Comparison of ENCODE assay signal across 8 cellular contexts in the genomic region with DNA sequence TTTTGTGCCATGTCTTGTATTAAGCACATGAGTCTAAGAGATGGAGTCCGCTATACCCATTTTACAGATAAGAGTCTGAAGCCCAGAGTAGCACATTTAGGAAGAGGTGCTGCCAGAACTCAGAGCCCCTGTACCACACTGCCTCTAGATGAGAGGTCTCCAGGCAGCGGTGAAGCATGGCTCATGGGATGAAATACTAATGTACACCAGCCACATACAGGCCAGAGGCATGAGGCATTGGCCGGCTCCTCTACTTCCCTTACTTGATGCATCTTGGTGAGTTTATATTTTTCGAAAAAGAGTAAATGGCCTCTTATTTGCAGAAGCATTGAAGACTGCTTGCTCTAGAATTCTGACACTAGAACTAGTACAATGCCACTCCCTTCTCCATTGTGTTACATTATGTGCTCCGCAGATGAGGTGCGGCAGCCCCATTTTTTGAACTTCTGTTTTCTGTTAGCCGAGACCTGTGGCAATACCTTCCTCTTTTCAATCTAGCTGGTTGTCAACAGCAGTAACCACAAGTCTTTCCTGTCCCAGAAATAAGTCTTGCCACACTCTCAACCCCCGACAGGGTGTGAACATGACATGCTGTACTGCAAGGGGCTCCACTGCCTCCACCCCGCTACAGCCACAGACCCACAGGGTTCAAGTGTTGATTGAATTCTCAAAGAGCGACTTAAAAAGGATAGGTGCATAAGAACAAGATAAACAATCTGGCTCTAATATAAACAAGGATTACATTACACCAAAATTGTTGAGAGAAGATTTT.
DNase-seq lines count a peak whose midpoint lies in the region; ATAC-seq and TF ChIP-seq lines count a peak whose summit lies in the region.

No MANE protein-coding gene starts in this region.

- no peak overlapping the region for H3K4me2 ChIP-seq in osteoblast (ENCODE audit: insufficient read depth, low read length)

- no peaks in the 10 kb centered on the region for H3K4me1 ChIP-seq in osteoblast (ENCODE audit: insufficient read depth, low read length)

- TF ChIP-seq CTCF in nephron (IDR thresholded peaks at IDR 0.05; ENCODE audit: unreplicated experiment in 3 of 3) (no peak), osteoblast (IDR thresholded peaks at IDR 0.05; ENCODE audit: extremely low read depth, low read depth, low read length) (no peak), glutamatergic neuron (IDR thresholded peaks at IDR 0.05; ENCODE audit: partially characterized antibody, unreplicated experiment) (no peak)

- no peaks in the 10 kb centered on the region for H3K79me2 ChIP-seq in osteoblast (ENCODE audit: insufficient read depth, low read length)

- no peak overlapping the region for H3K4me3 Mint-ChIP-seq in T-cell
- H3K4me3 Mint-ChIP-seq in nephron = peak overlapping the region in 2 of 3 experiments; percentile 34 to 56
- H3K4me3 Mint-ChIP-seq in glutamatergic neuron (ENCODE audit: unreplicated experiment) = no peak overlapping the region

- no peaks in the 10 kb centered on the region for H4K20me1 ChIP-seq in osteoblast (ENCODE audit: insufficient read depth, low read length)

- H3K36me3 Mint-ChIP-seq in T-cell (peaks cover 5% of the 10 kb centered on the region), nephron (ENCODE audit: low read depth) (peaks cover 7% of the 10 kb centered on the region), glutamatergic neuron (ENCODE audit: unreplicated experiment) (no peaks in the 10 kb centered on the region)

- ATAC-seq in GM18867 (IDR thresholded peaks at IDR 0.05; ENCODE audit: unreplicated experiment) (peak; percentile 78), HG02981 (IDR thresholded peaks at IDR 0.05; ENCODE audit: unreplicated experiment) (peak; percentile 51), T-cell (replicated peaks in 1 of 4) (peak; percentile 63 to 79 (median 78))

- H3K27me3 Mint-ChIP-seq in T-cell (no peaks in the 10 kb centered on the region), nephron (ENCODE audit: low read depth) (peaks cover 30% of the 10 kb centered on the region), glutamatergic neuron (ENCODE audit: unreplicated experiment) (peaks cover 5% of the 10 kb centered on the region)

- H3K27ac Mint-ChIP-seq in T-cell = peak overlapping the region; percentile 97 to 98
- H3K27ac Mint-ChIP-seq in nephron = no peak overlapping the region
- no peak overlapping the region for H3K27ac Mint-ChIP-seq in glutamatergic neuron (ENCODE audit: unreplicated experiment)

- H3K4me3 ChIP-seq in osteoblast (ENCODE audit: insufficient read depth, low read length) = no peak overlapping the region

- POLR2A ChIA-PET in T-cell (lab: Charles Lee) = interaction anchor here (0.6 to 12.1 kb wide), 11 partner anchors 10 to 63 kb away, joined by 3 to 417 read pairs (median 11); no protein-coding TSS in a partner anchor

- DNase-seq in T-cell (peak; percentile 58 to 96 (median 84)), osteoblast (ENCODE audit: insufficient read length, low spot score, missing footprints) (no peak), T1000 (lab: John Stamatoyannopoulos, UW) (no peak), glutamatergic neuron (no peak)

- peaks cover 0 to 3% (median 0%) of the 10 kb centered on the region in 3 donors for H3K9me3 Mint-ChIP-seq in T-cell
- peaks cover 9% of the 10 kb centered on the region for H3K9me3 Mint-ChIP-seq in nephron
- H3K9me3 Mint-ChIP-seq in glutamatergic neuron (ENCODE audit: unreplicated experiment) = peaks cover 9% of the 10 kb centered on the region

- CTCF ChIA-PET in T-cell (lab: Charles Lee) = interaction anchor here (0.9 to 6.1 kb wide), 12 partner anchors 10 to 63 kb away, joined by 3 to 95 read pairs (median 5); no protein-coding TSS in a partner anchor

- H3K27ac ChIP-seq in angular gyrus (ENCODE audit: low read depth, low read length) (peak overlapping the region; percentile 83), osteoblast (ENCODE audit: low read depth, low read length) (no peak overlapping the region)

- H3K27me3 ChIP-seq in osteoblast (ENCODE audit: insufficient read depth, low read length) = no peaks in the 10 kb centered on the region

- H3K9me3 ChIP-seq in osteoblast (ENCODE audit: low read depth, low read length) = no peaks in the 10 kb centered on the region

- no peaks in the 10 kb centered on the region for H3K36me3 ChIP-seq in osteoblast (ENCODE audit: insufficient read depth, low read length)

- H3K4me1 Mint-ChIP-seq in T-cell (peaks cover 65 to 69% (median 65%) of the 10 kb centered on the region in 3 donors), nephron (peaks cover 65% of the 10 kb centered on the region), glutamatergic neuron (ENCODE audit: low read depth, unreplicated experiment) (peaks cover 21% of the 10 kb centered on the region)

- H2AFZ ChIP-seq in osteoblast (ENCODE audit: low read length) = no peak overlapping the region

Comparison
In these comparisons a context has a peak if more than half of its experiments do, and no peak if none do; other contexts are left out.
1. DNase-seq: peak in T-cell (34 of 34); none in osteoblast (single experiment), T1000 (single experiment) and glutamatergic neuron (single experiment).
2. H3K27ac Mint-ChIP-seq: peak in T-cell (2 of 2); none in nephron (0 of 3) and glutamatergic neuron (single experiment).
3. H3K4me3 Mint-ChIP-seq: peak in nephron (2 of 3); none in T-cell (0 of 3) and glutamatergic neuron (single experiment).
4. Peak in every context shown above with its lines, with median percentiles within 50 percentile points of each other: ATAC-seq.